Comparison of ENCODE assay signal across 10 cellular contexts in genomic region chrX:2703991-2704369, GRCh38. TPM values are rescaled to one million over a fixed set of nuclear protein-coding genes. Genes with fewer than 3 reads are reported as not detected.
DNase-seq lines count a peak whose midpoint lies in the region; ATAC-seq and TF ChIP-seq lines count a peak whose summit lies in the region.
"Had no signal": no experiment of that assay in that cellular context is flagged by ENCODE, and none has a peak within 500 bp of the region (broad histone marks: within the 10 kb centered on the region; RNA-seq: fewer than 3 reads in every experiment).

No MANE protein-coding gene starts in this region.

- H3K27ac ChIP-seq in lower lobe of right lung (peak overlapping the region; percentile 78), thymus (ENCODE audit: low read depth) (peak overlapping the region; percentile 92), adrenal gland (no peak overlapping the region)

- no peaks in the 10 kb centered on the region for H3K36me3 ChIP-seq in lower lobe of right lung
- peaks cover 16% of the 10 kb centered on the region for H3K36me3 ChIP-seq in thymus (ENCODE audit: control insufficient read depth, insufficient read depth)
- H3K36me3 ChIP-seq in adrenal gland (replicated peaks in 1 of 2): no peaks in the 10 kb centered on the region

- DNase-seq in activated T-cell treated with anti-CD3 and anti-CD28 coated beads, Interleukin-2, amount 50 U/mL, for 24 hours: no peak
- DNase-seq in activated T-cell treated with anti-CD3 and anti-CD28 coated beads for 4 hours: no peak
- DNase-seq in chondrocyte (ENCODE audit: low spot score): no peak
- no peak for DNase-seq in lower lobe of right lung
- no peak for DNase-seq in adrenal gland
- DNase-seq in HUDEP-2 (lab: John Stamatoyannopoulos, UW; ENCODE audit: unreplicated experiment in 76 of 76): no peak
- no peak for DNase-seq in NCI-H2107 treated with DMSO at 0.1 percent for 48 hours (lab: John Stamatoyannopoulos, UW; ENCODE audit: unreplicated experiment)

- H3K4me3 ChIP-seq in lower lobe of right lung: no peak overlapping the region
- peak overlapping the region; percentile 30 for H3K4me3 ChIP-seq in thymus (ENCODE audit: low read length)
- no peak overlapping the region for H3K4me3 ChIP-seq in adrenal gland

- H3K4me3 Mint-ChIP-seq in activated T-cell treated with anti-CD3 and anti-CD28 coated beads, Interleukin-2, amount 50 U/mL, for 24 hours: peak overlapping the region; percentile 59
- H3K4me3 Mint-ChIP-seq in chondrocyte (ENCODE audit: unreplicated experiment): no peak overlapping the region
- H3K4me3 Mint-ChIP-seq: CD14-positive monocyte had no signal

- TF ChIP-seq CTCF in chondrocyte (IDR thresholded peaks at IDR 0.05) (no peak), lower lobe of right lung (IDR thresholded peaks at IDR 0.05) (peak; percentile 51), adrenal gland (IDR thresholded peaks at IDR 0.05) (no peak)

- H3K4me1 ChIP-seq in lower lobe of right lung (peaks cover 81% of the 10 kb centered on the region), thymus (ENCODE audit: control insufficient read depth, insufficient read depth, low read length) (peaks cover 83% of the 10 kb centered on the region), adrenal gland (replicated peaks in 1 of 2) (peaks cover 12 to 20% of the 10 kb centered on the region in 2 donors)

- no peaks in the 10 kb centered on the region for H3K27me3 ChIP-seq in lower lobe of right lung (ENCODE audit: low read depth)
- H3K27me3 ChIP-seq in thymus (ENCODE audit: control insufficient read depth, insufficient read depth): no peaks in the 10 kb centered on the region
- H3K27me3 ChIP-seq in adrenal gland: no peaks in the 10 kb centered on the region

- H3K27ac Mint-ChIP-seq in activated T-cell treated with anti-CD3 and anti-CD28 coated beads, Interleukin-2, amount 50 U/mL, for 24 hours: peak overlapping the region; percentile 86
- peak overlapping the region; percentile 66 for H3K27ac Mint-ChIP-seq in chondrocyte (ENCODE audit: unreplicated experiment)

- H3K9me3 ChIP-seq in lower lobe of right lung (no peaks in the 10 kb centered on the region), thymus (ENCODE audit: control insufficient read depth) (no peaks in the 10 kb centered on the region), adrenal gland (replicated peaks in 1 of 3) (no peaks in the 10 kb centered on the region)

- peak; percentile 68 to 76 for ATAC-seq in lower lobe of right lung

- WGBS in thymus: 6% methylated on average over 14 of the region's 14 CpGs
- 69 to 88% (median 78%) methylated on average over 12 to 14 of the region's 14 CpGs for WGBS in adrenal gland, 4 donors

- H3K9me3 Mint-ChIP-seq in activated T-cell treated with anti-CD3 and anti-CD28 coated beads, Interleukin-2, amount 50 U/mL, for 24 hours: peaks cover 4% of the 10 kb centered on the region
- no peaks in the 10 kb centered on the region for H3K9me3 Mint-ChIP-seq in chondrocyte (ENCODE audit: low read depth)

- H3K4me1 Mint-ChIP-seq in activated T-cell treated with anti-CD3 and anti-CD28 coated beads, Interleukin-2, amount 50 U/mL, for 24 hours (ENCODE audit: low read depth): peaks cover 92% of the 10 kb centered on the region
- H3K4me1 Mint-ChIP-seq in chondrocyte (ENCODE audit: low read depth): peaks cover 69% of the 10 kb centered on the region

- H3K27me3 Mint-ChIP-seq in activated T-cell treated with anti-CD3 and anti-CD28 coated beads, Interleukin-2, amount 50 U/mL, for 24 hours: no peaks in the 10 kb centered on the region
- H3K27me3 Mint-ChIP-seq in chondrocyte (ENCODE audit: low read depth): no peaks in the 10 kb centered on the region

- TF ChIP-seq POLR2A in adrenal gland (IDR thresholded peaks at IDR 0.05): no peak

- intact Hi-C loops in lower lobe of right lung (cut with DNase I) (no loop called here), adrenal gland (cut with DNase I) (no loop called here)

- peaks cover 73% of the 10 kb centered on the region for H3K36me3 Mint-ChIP-seq in activated T-cell treated with anti-CD3 and anti-CD28 coated beads, Interleukin-2, amount 50 U/mL, for 24 hours (ENCODE audit: low read depth)
- peaks cover 8% of the 10 kb centered on the region for H3K36me3 Mint-ChIP-seq in chondrocyte (ENCODE audit: low read depth)

RNA-seq across cellular contexts. Expression of gene CD99, which starts 12.9 kb away (rescaled TPM):
- total RNA-seq in chondrocyte: 381 to 570 TPM (median 560 TPM) in 3 replicates
- total RNA-seq in lower lobe of right lung: 249 TPM
- polyA plus RNA-seq in thymus: 547 TPM
- 100 to 1,000 TPM in 7 of 8 donors, 10 to 100 TPM in 1; 89.4 to 266 (median 185) TPM for total RNA-seq in adrenal gland
- polyA plus RNA-seq in adrenal gland: 100 to 1,000 TPM; 166 to 202 (median 166) TPM

RNA-seq across cellular contexts. Expression of gene XG, which starts 47.9 kb away (rescaled TPM):
- total RNA-seq in chondrocyte (0.97 TPM in 1 of 3 replicates, not detected in the others), lower lobe of right lung (0.41 TPM), adrenal gland (not detected)
- polyA plus RNA-seq in thymus (1.3 TPM), adrenal gland (under 1 TPM in 1 of 3 donors, not detected in 2; 0.07 TPM)
- total RNA-seq: RPMI7951 had no signal
- polyA plus RNA-seq: CD14-positive monocyte had no signal

Comparison
In these comparisons a context has a peak if more than half of its experiments do, and no peak if none do; other contexts are left out.
1. H3K27ac ChIP-seq: peak in lower lobe of right lung (single experiment) and thymus (single experiment); none in adrenal gland (0 of 5).